ENCODE assay signal across 7 cellular contexts in genomic region chr1:237820634-237821033, GRCh38.
DNase-seq lines count a peak whose midpoint lies in the region; TF ChIP-seq lines count a peak whose summit lies in the region.
"Not testable (repeated sequence)": the region's sequence is repeated elsewhere in the genome, so short reads cannot be mapped to it uniquely, and the experiment has no call there.

No MANE protein-coding gene starts in this region.

- H3K4me2 ChIP-seq in hepatocyte = not testable (repeated sequence)

- TF ChIP-seq CTCF in colonic mucosa (IDR thresholded peaks at IDR 0.05); hepatocyte (IDR thresholded peaks at IDR 0.05; ENCODE audit: poor library complexity): not testable (repeated sequence)

- not testable (repeated sequence) for H3K27me3 ChIP-seq in colonic mucosa, hepatocyte

- H3K9me2 ChIP-seq in hepatocyte (replicated peaks; ENCODE audit: insufficient read depth) = not testable (repeated sequence)

- intact Hi-C loops in colonic mucosa (cut with DNase I) = not testable (repeated sequence)

- H2AFZ ChIP-seq in hepatocyte = not testable (repeated sequence)

- H3K27ac ChIP-seq in colonic mucosa, hepatocyte: not testable (repeated sequence)

- DNase-seq in DMS53 (lab: John Stamatoyannopoulos, UW) (peak; percentile 13), H4 (ENCODE audit: low spot score) (peak; percentile 78), NCI-H460 (ENCODE audit: extremely low read depth, low read depth) (peak; percentile 42), RPMI8226 (peak; percentile 16), colonic mucosa (peak; percentile 47), hepatocyte (ENCODE audit: low spot score) (peak; percentile 7), mucosa of gallbladder (ENCODE audit: low spot score) (peak; percentile 61)

- not testable (repeated sequence) for H3K9ac ChIP-seq in colonic mucosa (ENCODE audit: low read depth in 2 of 2, low read length in 2 of 2)

- H3K4me1 ChIP-seq in colonic mucosa; hepatocyte (ENCODE audit: insufficient read depth): not testable (repeated sequence)

- H3K9me3 ChIP-seq in colonic mucosa; hepatocyte (ENCODE audit: low read depth): not testable (repeated sequence)

- not testable (repeated sequence) for H4K20me1 ChIP-seq in hepatocyte (ENCODE audit: insufficient read depth, poor library complexity, severe bottlenecking)

- WGBS in hepatocyte (ENCODE audit: low lambda C conversion rate, missing lambda C conversion rate) = 90% methylated on average over 9 of the region's 9 CpGs

- not testable (repeated sequence) for H3K4me3 ChIP-seq in colonic mucosa, hepatocyte

- not testable (repeated sequence) for H3K79me2 ChIP-seq in hepatocyte

- H3K36me3 ChIP-seq in colonic mucosa; hepatocyte (replicated peaks; ENCODE audit: insufficient read depth, low read depth): not testable (repeated sequence)

Comparison
In these comparisons a context has a peak if more than half of its experiments do, and no peak if none do; other contexts are left out.
1. DNase-seq: peak in every context shown above with its lines; median percentile 78 in H4; 61 in mucosa of gallbladder; 47 in colonic mucosa; 42 in NCI-H460; 16 in RPMI8226; 13 in DMS53; 7 in hepatocyte.